16 cellular contexts compared by ENCODE assay signal in genomic region chr1:162197615-162198497, GRCh38.
DNase-seq lines count a peak whose midpoint lies in the region; ATAC-seq, FAIRE-seq and TF ChIP-seq lines count a peak whose summit lies in the region.
"Had no signal": no experiment of that assay in that cellular context is flagged by ENCODE, and none has a peak within 500 bp of the region (broad histone marks: within the 10 kb centered on the region; RNA-seq: fewer than 3 reads in every experiment).

No MANE protein-coding gene starts in this region.

- H3K36me3 ChIP-seq in right atrium auricular region, result no peaks in the 10 kb centered on the region
- H3K36me3 ChIP-seq in body of pancreas (replicated peaks in 1 of 2; ENCODE audit: insufficient read depth in 1 of 2, low read depth in 2 of 2), result no peaks in the 10 kb centered on the region
- H3K36me3 ChIP-seq in right lobe of liver, result no peaks in the 10 kb centered on the region
- no peaks in the 10 kb centered on the region for H3K36me3 ChIP-seq in upper lobe of right lung
- H3K36me3 ChIP-seq: upper lobe of left lung had no signal

- peaks cover 14% of the 10 kb centered on the region for H3K4me1 Mint-ChIP-seq in nephron progenitor cell

- peaks cover 4% of the 10 kb centered on the region for H3K9me3 Mint-ChIP-seq in nephron progenitor cell
- H3K9me3 Mint-ChIP-seq: activated CD4-positive, alpha-beta memory T cell treated with anti-CD3 and anti-CD28 coated beads for 36 hours; activated T-helper 1 cell treated with anti-CD3 and anti-CD28 coated beads, Interleukin-12 subunit alpha, Interleukin-12 subunit beta, Interleukin-2, Interleukin-4 antibody, amounts not matched to agents 30 ng/mL and 10 ng/mL and 1 ng/mL, durations not matched to agents 14 hours and 24 hours and 36 hours had no signal

- intact Hi-C loops in left ventricle myocardium superior (cut with micrococcal nuclease), result no loop called here
- intact Hi-C loops in body of pancreas (cut with DNase I), result no loop called here
- intact Hi-C loops in right lobe of liver (cut with DNase I), result no loop called here
- intact Hi-C loops in upper lobe of right lung (cut with DNase I), result no loop called here

- H3K4me3 ChIP-seq in right atrium auricular region (no peak overlapping the region), body of pancreas (no peak overlapping the region), right lobe of liver (peak overlapping the region in 2 of 3 donors; percentile 7 to 16), upper lobe of right lung (no peak overlapping the region)
- H3K4me3 ChIP-seq: coronary artery, GM23248, SK-N-MC, upper lobe of left lung had no signal

- no peak for DNase-seq in left ventricle myocardium superior
- no peak for DNase-seq in right atrium auricular region (ENCODE audit: low spot score)
- DNase-seq in body of pancreas, result no peak
- no peak for DNase-seq in right lobe of liver
- no peak for DNase-seq in upper lobe of right lung
- no peak for DNase-seq in nephron progenitor cell
- DNase-seq in DMS153 treated with DMSO at 0.1 percent for 48 hours (lab: John Stamatoyannopoulos, UW; ENCODE audit: unreplicated experiment), result no peak
- DNase-seq in urothelium cell line (ENCODE audit: low spot score), result no peak
- DNase-seq: activated CD4-positive, alpha-beta memory T cell treated with anti-CD3 and anti-CD28 coated beads for 36 hours; DMS79; GM23248; NCI-H1092; upper lobe of left lung had no signal

- no peak overlapping the region for H3K4me3 Mint-ChIP-seq in nephron progenitor cell
- H3K4me3 Mint-ChIP-seq: activated CD4-positive, alpha-beta memory T cell treated with anti-CD3 and anti-CD28 coated beads for 36 hours; activated T-helper 1 cell treated with anti-CD3 and anti-CD28 coated beads, Interleukin-12 subunit alpha, Interleukin-12 subunit beta, Interleukin-2, Interleukin-4 antibody, amounts not matched to agents 30 ng/mL and 10 ng/mL and 1 ng/mL, durations not matched to agents 14 hours and 24 hours and 36 hours had no signal

- FAIRE-seq in urothelium cell line (lab: Jason Lieb, UNC), result no peak

- H3K27ac ChIP-seq in right atrium auricular region, result no peak overlapping the region
- peak overlapping the region in 3 of 4 donors; percentile 44 to 52 (median 45) for H3K27ac ChIP-seq in body of pancreas
- H3K27ac ChIP-seq in right lobe of liver, result peak overlapping the region in 2 of 3 donors; percentile 81 to 88
- H3K27ac ChIP-seq in upper lobe of right lung, result no peak overlapping the region
- H3K27ac ChIP-seq: coronary artery, GM23248, SK-N-MC, upper lobe of left lung had no signal

- H3K4me1 ChIP-seq in right atrium auricular region (peaks cover 0 to 39% of the 10 kb centered on the region in 2 donors), body of pancreas (peaks cover 44% of the 10 kb centered on the region), right lobe of liver (peaks cover 0 to 50% (median 19%) of the 10 kb centered on the region in 4 donors), upper lobe of right lung (no peaks in the 10 kb centered on the region)

- ATAC-seq in left ventricle myocardium superior (peak; percentile 11), body of pancreas (no peak), right lobe of liver (peak; percentile 15 to 49 (median 22)), upper lobe of right lung (peak; percentile 28)

- no peak overlapping the region for H3K27ac Mint-ChIP-seq in nephron progenitor cell
- H3K27ac Mint-ChIP-seq: activated CD4-positive, alpha-beta memory T cell treated with anti-CD3 and anti-CD28 coated beads for 36 hours; activated T-helper 1 cell treated with anti-CD3 and anti-CD28 coated beads, Interleukin-12 subunit alpha, Interleukin-12 subunit beta, Interleukin-2, Interleukin-4 antibody, amounts not matched to agents 30 ng/mL and 10 ng/mL and 1 ng/mL, durations not matched to agents 14 hours and 24 hours and 36 hours had no signal

- H3K9me3 ChIP-seq in right atrium auricular region (no peaks in the 10 kb centered on the region), body of pancreas (no peaks in the 10 kb centered on the region), right lobe of liver (no peaks in the 10 kb centered on the region), upper lobe of right lung (no peaks in the 10 kb centered on the region)
- H3K9me3 ChIP-seq: upper lobe of left lung had no signal

- 80 to 88% methylated on average over 11 to 13 of the region's 13 CpGs for whole genome bisulfite sequencing in body of pancreas, 2 donors
- WGBS in right lobe of liver (ENCODE audit: insufficient coverage, low coverage, low lambda C conversion rate, missing lambda C conversion rate), result 66% methylated on average over 7 of the region's 13 CpGs

- TF ChIP-seq CTCF in right atrium auricular region (IDR thresholded peaks at IDR 0.05), result no peak
- peak in 2 of 7 experiments; percentile 9 to 16 for TF ChIP-seq CTCF in body of pancreas (IDR thresholded peaks at IDR 0.05)
- peak in 2 of 4 donors; percentile 5 to 15 for TF ChIP-seq CTCF in right lobe of liver (IDR thresholded peaks at IDR 0.05)
- TF ChIP-seq CTCF in upper lobe of right lung (IDR thresholded peaks at IDR 0.05), result no peak
- no peak for TF ChIP-seq CTCF in nephron progenitor cell (IDR thresholded peaks at IDR 0.05)

- TF ChIP-seq POLR2A in body of pancreas (IDR thresholded peaks at IDR 0.05) (no peak), right lobe of liver (IDR thresholded peaks at IDR 0.05) (no peak)

- H3K27me3 ChIP-seq in right atrium auricular region, result no peaks in the 10 kb centered on the region
- no peaks in the 10 kb centered on the region for H3K27me3 ChIP-seq in body of pancreas
- H3K27me3 ChIP-seq in right lobe of liver, result no peaks in the 10 kb centered on the region
- no peaks in the 10 kb centered on the region for H3K27me3 ChIP-seq in upper lobe of right lung
- H3K27me3 ChIP-seq: upper lobe of left lung had no signal

- H3K27me3 Mint-ChIP-seq in nephron progenitor cell (ENCODE audit: low read depth, poor library complexity), result peaks cover 9% of the 10 kb centered on the region

- H3K36me3 Mint-ChIP-seq in nephron progenitor cell (ENCODE audit: low read depth), result no peaks in the 10 kb centered on the region
- H3K36me3 Mint-ChIP-seq: activated CD4-positive, alpha-beta memory T cell treated with anti-CD3 and anti-CD28 coated beads for 36 hours had no signal

Comparison
In these comparisons a context has a peak if more than half of its experiments do, and no peak if none do; other contexts are left out.
1. H3K27ac ChIP-seq: peak in body of pancreas (3 of 4) and right lobe of liver (2 of 3); none in right atrium auricular region (0 of 2) and upper lobe of right lung (single experiment).
2. H3K4me3 ChIP-seq: peak in right lobe of liver (2 of 3); none in right atrium auricular region (0 of 2), body of pancreas (0 of 2) and upper lobe of right lung (single experiment).